ENCODE assay signal across 14 cellular contexts in genomic region chr12:104764225-104765073, GRCh38.
A peak's percentile ranks its signal among the peaks of the same experiment; 100 is the strongest.
DNase-seq lines count a peak whose midpoint lies in the region; ATAC-seq, FAIRE-seq and TF ChIP-seq lines count a peak whose summit lies in the region.
"Had no signal": no experiment of that assay in that cellular context is flagged by ENCODE, and none has a peak within 500 bp of the region (broad histone marks: within the 10 kb centered on the region; RNA-seq: fewer than 3 reads in every experiment).

No MANE protein-coding gene starts in this region.

- TF ChIP-seq CTCF in HFF-Myc (IDR thresholded peaks at IDR 0.05; ENCODE audit: low read depth, low read length, missing control alignments) = no peak
- no peak for TF ChIP-seq CTCF in left lung (IDR thresholded peaks at IDR 0.05)

- no peak overlapping the region for H3K27ac Mint-ChIP-seq in T-helper 2 cell treated with Interferon-gamma antibody and Interleukin-4, amounts not matched to agents 5 μg/mL and 100 μg/mL, for 36 hours
- peak overlapping the region; percentile 66 for H3K27ac Mint-ChIP-seq in stimulated activated effector memory CD8-positive, alpha-beta T cell treated with anti-CD3 and anti-CD28 coated beads, Interleukin-12 subunit alpha, Interleukin-12 subunit beta, amount 100 ng/mL, for 72 hours

- no peaks in the 10 kb centered on the region for H3K4me1 ChIP-seq in small intestine (ENCODE audit: control insufficient read depth in 2 of 2, insufficient read depth in 1 of 2, low read depth in 1 of 2, low read length in 1 of 2)
- H3K4me1 ChIP-seq in left lung = peaks cover 0 to 28% of the 10 kb centered on the region in 2 donors

- peaks cover 5% of the 10 kb centered on the region for H3K36me3 Mint-ChIP-seq in activated T-cell treated with anti-CD3 and anti-CD28 coated beads, Interleukin-2, amount 50 U/mL, for 4 hours (ENCODE audit: insufficient read depth)
- peaks cover 10% of the 10 kb centered on the region for H3K36me3 Mint-ChIP-seq in T-helper 2 cell treated with Interferon-gamma antibody and Interleukin-4, amounts not matched to agents 5 μg/mL and 100 μg/mL, for 36 hours (ENCODE audit: low read depth)
- no peaks in the 10 kb centered on the region for H3K36me3 Mint-ChIP-seq in stimulated activated effector memory CD8-positive, alpha-beta T cell treated with anti-CD3 and anti-CD28 coated beads, Interleukin-12 subunit alpha, Interleukin-12 subunit beta, amount 100 ng/mL, for 72 hours

- no peak overlapping the region for H3K27ac ChIP-seq in small intestine (ENCODE audit: low read depth in 1 of 2, low read length in 1 of 2)
- peak overlapping the region in 1 of 2 donors; percentile 14 for H3K27ac ChIP-seq in left lung
- H3K27ac ChIP-seq: foreskin keratinocyte had no signal

- peak; percentile 46 to 61 for ATAC-seq in activated T-cell treated with anti-CD3 and anti-CD28 coated beads, Interleukin-2, amount 50 U/mL, for 4 hours
- peak; percentile 43 for ATAC-seq in stimulated activated effector memory CD8-positive, alpha-beta T cell treated with anti-CD3 and anti-CD28 coated beads, Interleukin-12 subunit alpha, Interleukin-12 subunit beta, amount 100 ng/mL, for 72 hours
- ATAC-seq in left lung = no peak
- ATAC-seq: foreskin keratinocyte had no signal

- no peaks in the 10 kb centered on the region for H3K27me3 ChIP-seq in small intestine (ENCODE audit: control insufficient read depth in 2 of 2, insufficient read depth in 2 of 2, low read length in 2 of 2)
- no peaks in the 10 kb centered on the region for H3K27me3 ChIP-seq in left lung
- H3K27me3 ChIP-seq: foreskin keratinocyte had no signal

- no peak overlapping the region for H3K4me3 ChIP-seq in HFF-Myc (replicated peaks; ENCODE audit: low read depth, low read length)
- H3K4me3 ChIP-seq in small intestine (ENCODE audit: low read depth in 1 of 2, low read length in 2 of 2) = no peak overlapping the region
- H3K4me3 ChIP-seq in left lung = no peak overlapping the region

- FAIRE-seq in small intestine (lab: Jason Lieb, UNC) = no peak

- no peaks in the 10 kb centered on the region for H3K27me3 Mint-ChIP-seq in activated T-cell treated with anti-CD3 and anti-CD28 coated beads, Interleukin-2, amount 50 U/mL, for 4 hours (ENCODE audit: low read depth)
- no peaks in the 10 kb centered on the region for H3K27me3 Mint-ChIP-seq in T-helper 2 cell treated with Interferon-gamma antibody and Interleukin-4, amounts not matched to agents 5 μg/mL and 100 μg/mL, for 36 hours (ENCODE audit: low read depth)

- DNase-seq in activated T-cell treated with anti-CD3 and anti-CD28 coated beads, Interleukin-2, amount 50 U/mL, for 4 hours = no peak
- DNase-seq in activated T-cell treated with anti-CD3 and anti-CD28 coated beads for 4 hours = no peak
- peak; percentile 16 for DNase-seq in HFF-Myc (ENCODE audit: extremely low read depth, low read depth)
- peak; percentile 12 for DNase-seq in T-helper 2 cell treated with Interferon-gamma antibody and Interleukin-4, amounts not matched to agents 5 μg/mL and 100 μg/mL, for 36 hours (ENCODE audit: low spot score)
- peak in 1 of 2 donors; percentile 48 for DNase-seq in stimulated activated effector memory CD8-positive, alpha-beta T cell treated with anti-CD3 and anti-CD28 coated beads, Interleukin-12 subunit alpha, Interleukin-12 subunit beta, amount 100 ng/mL, for 72 hours (ENCODE audit: low spot score in 2 of 2)
- DNase-seq in retina = no peak
- DNase-seq in small intestine = no peak
- no peak for DNase-seq in left lung
- DNase-seq: activated CD4-positive, alpha-beta T cell treated with anti-CD3 and anti-CD28 coated beads, Interleukin-2, amount 50 U/mL, for 48 hours; foreskin keratinocyte; NCI-H1105; NCI-H524 treated with DMSO at 0.1 percent for 48 hours; SK-N-SH; stimulated activated naive CD4-positive, alpha-beta T cell treated with Interleukin-2 at 50 U/mL for 16 hours had no signal

- H3K36me3 ChIP-seq in small intestine (ENCODE audit: control insufficient read depth in 2 of 2, insufficient read depth in 2 of 2, low read length in 2 of 2) = no peaks in the 10 kb centered on the region
- H3K36me3 ChIP-seq in left lung = no peaks in the 10 kb centered on the region

- intact Hi-C loops in left lung (cut with DNase I) = no loop called here

- no peaks in the 10 kb centered on the region for H3K9me3 Mint-ChIP-seq in activated T-cell treated with anti-CD3 and anti-CD28 coated beads, Interleukin-2, amount 50 U/mL, for 4 hours
- no peaks in the 10 kb centered on the region for H3K9me3 Mint-ChIP-seq in T-helper 2 cell treated with Interferon-gamma antibody and Interleukin-4, amounts not matched to agents 5 μg/mL and 100 μg/mL, for 36 hours
- H3K9me3 Mint-ChIP-seq in stimulated activated effector memory CD8-positive, alpha-beta T cell treated with anti-CD3 and anti-CD28 coated beads, Interleukin-12 subunit alpha, Interleukin-12 subunit beta, amount 100 ng/mL, for 72 hours = no peaks in the 10 kb centered on the region

- H3K4me1 Mint-ChIP-seq in activated T-cell treated with anti-CD3 and anti-CD28 coated beads, Interleukin-2, amount 50 U/mL, for 4 hours (ENCODE audit: low read depth) = peaks cover 25% of the 10 kb centered on the region
- H3K4me1 Mint-ChIP-seq in T-helper 2 cell treated with Interferon-gamma antibody and Interleukin-4, amounts not matched to agents 5 μg/mL and 100 μg/mL, for 36 hours (ENCODE audit: low read depth) = peaks cover 29% of the 10 kb centered on the region
- peaks cover 36% of the 10 kb centered on the region for H3K4me1 Mint-ChIP-seq in stimulated activated effector memory CD8-positive, alpha-beta T cell treated with anti-CD3 and anti-CD28 coated beads, Interleukin-12 subunit alpha, Interleukin-12 subunit beta, amount 100 ng/mL, for 72 hours

- H3K9me3 ChIP-seq in small intestine (ENCODE audit: control insufficient read depth, low read depth) (no peaks in the 10 kb centered on the region), left lung (no peaks in the 10 kb centered on the region)
- H3K9me3 ChIP-seq: SK-N-SH had no signal

- H3K4me3 Mint-ChIP-seq in activated T-cell treated with anti-CD3 and anti-CD28 coated beads, Interleukin-2, amount 50 U/mL, for 4 hours = no peak overlapping the region
- H3K4me3 Mint-ChIP-seq in T-helper 2 cell treated with Interferon-gamma antibody and Interleukin-4, amounts not matched to agents 5 μg/mL and 100 μg/mL, for 36 hours = peak overlapping the region; percentile 27
- peak overlapping the region; percentile 23 for H3K4me3 Mint-ChIP-seq in stimulated activated effector memory CD8-positive, alpha-beta T cell treated with anti-CD3 and anti-CD28 coated beads, Interleukin-12 subunit alpha, Interleukin-12 subunit beta, amount 100 ng/mL, for 72 hours

- WGBS in small intestine, 3 donors = 61 to 69% (median 63%) methylated on average over 8 of the region's 8 CpGs

Comparison
In these comparisons a context has a peak if more than half of its experiments do, and no peak if none do; other contexts are left out.
1. DNase-seq: peak in HFF-Myc (single experiment) and T-helper 2 cell treated with Interferon-gamma antibody and Interleukin-4, amounts not matched to agents 5 μg/mL and 100 μg/mL, for 36 hours (single experiment); none in activated T-cell treated with anti-CD3 and anti-CD28 coated beads, Interleukin-2, amount 50 U/mL, for 4 hours (single experiment), activated T-cell treated with anti-CD3 and anti-CD28 coated beads for 4 hours (single experiment), retina (single experiment), small intestine (single experiment) and left lung (0 of 2).